1 cellular context compared by ENCODE assay signal in the genomic region with DNA sequence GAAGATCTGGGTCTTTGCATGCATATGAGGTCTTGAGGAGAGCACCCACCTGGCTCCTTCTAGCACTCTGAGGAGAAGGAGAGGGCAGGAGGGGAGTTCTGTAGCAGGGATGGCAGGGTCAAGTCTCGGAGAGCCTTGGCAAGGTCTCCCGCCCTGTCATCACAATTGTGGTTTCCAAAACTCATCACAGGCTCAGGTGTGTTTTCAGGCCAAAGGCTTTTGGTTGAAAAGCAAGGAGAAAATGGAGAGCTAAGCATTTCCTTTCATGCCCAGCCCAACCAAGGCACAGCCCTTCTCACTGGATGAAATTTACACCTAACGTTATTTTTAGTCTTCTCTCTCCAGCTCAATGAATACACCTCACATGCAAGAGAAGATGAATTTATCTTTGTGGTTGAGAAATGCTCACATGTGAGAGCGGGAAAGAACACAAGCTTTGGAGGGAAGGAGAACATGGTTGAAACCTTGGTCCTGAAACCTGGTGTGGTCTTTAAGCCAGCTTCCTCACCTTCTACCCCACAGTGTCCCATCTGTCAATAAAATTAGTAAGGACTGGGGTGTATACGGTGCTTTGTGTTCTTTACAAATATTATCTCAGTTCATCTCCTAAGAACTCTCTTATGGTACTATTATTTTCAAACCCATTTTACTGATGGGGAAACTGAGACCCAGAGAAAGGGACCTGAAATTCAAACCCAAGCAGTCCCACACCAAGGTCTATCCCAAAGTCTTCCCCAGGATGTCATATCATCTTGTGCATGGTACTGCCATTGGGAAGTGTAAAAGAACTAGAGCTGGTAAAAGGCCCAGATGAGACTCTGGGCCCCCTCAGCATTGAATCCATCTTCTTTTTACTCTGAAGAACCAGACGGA.
TF ChIP-seq lines count a peak whose summit lies in the region.

No MANE protein-coding gene starts in this region.

TF ChIP-seq in K562, 482 proteins besides CTCF, POLR2A, EP300 and RAD21 (continues in another document):
- TF ChIP-seq, protein P1, sequence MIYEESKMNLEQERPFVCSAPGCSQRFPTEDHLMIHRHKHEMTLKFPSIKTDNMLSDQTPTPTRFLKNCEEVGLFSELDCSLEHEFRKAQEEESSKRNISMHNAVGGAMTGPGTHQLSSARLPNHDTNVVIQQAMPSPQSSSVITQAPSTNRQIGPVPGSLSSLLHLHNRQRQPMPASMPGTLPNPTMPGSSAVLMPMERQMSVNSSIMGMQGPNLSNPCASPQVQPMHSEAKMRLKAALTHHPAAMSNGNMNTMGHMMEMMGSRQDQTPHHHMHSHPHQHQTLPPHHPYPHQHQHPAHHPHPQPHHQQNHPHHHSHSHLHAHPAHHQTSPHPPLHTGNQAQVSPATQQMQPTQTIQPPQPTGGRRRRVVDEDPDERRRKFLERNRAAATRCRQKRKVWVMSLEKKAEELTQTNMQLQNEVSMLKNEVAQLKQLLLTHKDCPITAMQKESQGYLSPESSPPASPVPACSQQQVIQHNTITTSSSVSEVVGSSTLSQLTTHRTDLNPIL (CRISPR knock-in tag; IDR thresholded peaks at IDR 0.05), result no peak
- no peak for TF ChIP-seq NUFIP1 (IDR thresholded peaks at IDR 0.05; ENCODE audit: partially characterized antibody)
- 0 out of 2 replicates have a peak, but pooled peaks have one; percentile 62 for TF ChIP-seq CBX1 (IDR thresholded peaks at IDR 0.05; ENCODE audit: low read depth)
- TF ChIP-seq HMGN3 (IDR thresholded peaks at IDR 0.05; ENCODE audit: borderline replicate concordance, extremely low read depth, insufficient read length, low read depth, low read length), result no peak
- peak; percentile 68; the same call in 1 of the 2 replicates for TF ChIP-seq HDAC2 (IDR thresholded peaks at IDR 0.05)
- TF ChIP-seq, protein P2, sequence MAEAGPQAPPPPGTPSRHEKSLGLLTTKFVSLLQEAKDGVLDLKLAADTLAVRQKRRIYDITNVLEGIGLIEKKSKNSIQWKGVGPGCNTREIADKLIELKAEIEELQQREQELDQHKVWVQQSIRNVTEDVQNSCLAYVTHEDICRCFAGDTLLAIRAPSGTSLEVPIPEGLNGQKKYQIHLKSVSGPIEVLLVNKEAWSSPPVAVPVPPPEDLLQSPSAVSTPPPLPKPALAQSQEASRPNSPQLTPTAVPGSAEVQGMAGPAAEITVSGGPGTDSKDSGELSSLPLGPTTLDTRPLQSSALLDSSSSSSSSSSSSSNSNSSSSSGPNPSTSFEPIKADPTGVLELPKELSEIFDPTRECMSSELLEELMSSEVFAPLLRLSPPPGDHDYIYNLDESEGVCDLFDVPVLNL (CRISPR knock-in tag; IDR thresholded peaks at IDR 0.05; ENCODE audit: low read depth), result no peak
- no peak for TF ChIP-seq HDAC6 (IDR thresholded peaks at IDR 0.05; ENCODE audit: low read depth, low read length)
- no peak for TF ChIP-seq CHCHD3 (CRISPR knock-in tag; IDR thresholded peaks at IDR 0.05)
- TF ChIP-seq RBM25 (IDR thresholded peaks at IDR 0.05; ENCODE audit: low read depth, low read length, severe bottlenecking), result peak; percentile 97
- no peak for TF ChIP-seq KAT8 (IDR thresholded peaks at IDR 0.05; ENCODE audit: low read depth)
- TF ChIP-seq NFATC3 (IDR thresholded peaks at IDR 0.05), result no peak
- TF ChIP-seq NR4A1 (CRISPR knock-in tag; IDR thresholded peaks at IDR 0.05), result no peak
- no peak for TF ChIP-seq NR4A1 (tag; IDR thresholded peaks at IDR 0.05)
- TF ChIP-seq, protein P3, sequence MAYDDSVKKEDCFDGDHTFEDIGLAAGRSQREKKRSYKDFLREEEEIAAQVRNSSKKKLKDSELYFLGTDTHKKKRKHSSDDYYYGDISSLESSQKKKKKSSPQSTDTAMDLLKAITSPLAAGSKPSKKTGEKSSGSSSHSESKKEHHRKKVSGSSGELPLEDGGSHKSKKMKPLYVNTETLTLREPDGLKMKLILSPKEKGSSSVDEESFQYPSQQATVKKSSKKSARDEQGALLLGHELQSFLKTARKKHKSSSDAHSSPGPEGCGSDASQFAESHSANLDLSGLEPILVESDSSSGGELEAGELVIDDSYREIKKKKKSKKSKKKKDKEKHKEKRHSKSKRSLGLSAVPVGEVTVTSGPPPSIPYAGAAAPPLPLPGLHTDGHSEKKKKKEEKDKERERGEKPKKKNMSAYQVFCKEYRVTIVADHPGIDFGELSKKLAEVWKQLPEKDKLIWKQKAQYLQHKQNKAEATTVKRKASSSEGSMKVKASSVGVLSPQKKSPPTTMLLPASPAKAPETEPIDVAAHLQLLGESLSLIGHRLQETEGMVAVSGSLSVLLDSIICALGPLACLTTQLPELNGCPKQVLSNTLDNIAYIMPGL (CRISPR knock-in tag; IDR thresholded peaks at IDR 0.05), result no peak
- no peak for TF ChIP-seq ZNF212 (CRISPR knock-in tag; IDR thresholded peaks at IDR 0.05)
- no peak for TF ChIP-seq ZNF324 (CRISPR knock-in tag; IDR thresholded peaks at IDR 0.05)
- no peak for TF ChIP-seq SP2 (IDR thresholded peaks at IDR 0.05; ENCODE audit: extremely low read depth, low read depth, low read length, poor library complexity, severe bottlenecking)
- TF ChIP-seq PRPF4 (IDR thresholded peaks at IDR 0.05; ENCODE audit: insufficient read depth, low read depth, low read length, poor library complexity, severe bottlenecking), result no peak
- TF ChIP-seq RCOR1 (IDR thresholded peaks at IDR 0.05; ENCODE audit: borderline replicate concordance in 1 of 2, low read depth in 2 of 2, low read length in 2 of 2), result peak in 1 of 2 experiments; percentile 73; a peak in 1 of 4 replicates
- TF ChIP-seq RBM39 (optimal IDR thresholded peaks at IDR 0.05; ENCODE audit: low read depth, low read length), result no peak
- TF ChIP-seq TARDBP (IDR thresholded peaks at IDR 0.05), result no peak
- TF ChIP-seq, protein P4, sequence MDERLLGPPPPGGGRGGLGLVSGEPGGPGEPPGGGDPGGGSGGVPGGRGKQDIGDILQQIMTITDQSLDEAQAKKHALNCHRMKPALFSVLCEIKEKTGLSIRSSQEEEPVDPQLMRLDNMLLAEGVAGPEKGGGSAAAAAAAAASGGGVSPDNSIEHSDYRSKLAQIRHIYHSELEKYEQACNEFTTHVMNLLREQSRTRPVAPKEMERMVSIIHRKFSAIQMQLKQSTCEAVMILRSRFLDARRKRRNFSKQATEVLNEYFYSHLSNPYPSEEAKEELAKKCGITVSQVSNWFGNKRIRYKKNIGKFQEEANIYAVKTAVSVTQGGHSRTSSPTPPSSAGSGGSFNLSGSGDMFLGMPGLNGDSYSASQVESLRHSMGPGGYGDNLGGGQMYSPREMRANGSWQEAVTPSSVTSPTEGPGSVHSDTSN (CRISPR knock-in tag; IDR thresholded peaks at IDR 0.05; ENCODE audit: low read depth), result no peak
- TF ChIP-seq, protein P4 (tag; conservative IDR thresholded peaks at IDR 0.05; ENCODE audit: low read depth), result no peak
- TF ChIP-seq, protein P5, sequence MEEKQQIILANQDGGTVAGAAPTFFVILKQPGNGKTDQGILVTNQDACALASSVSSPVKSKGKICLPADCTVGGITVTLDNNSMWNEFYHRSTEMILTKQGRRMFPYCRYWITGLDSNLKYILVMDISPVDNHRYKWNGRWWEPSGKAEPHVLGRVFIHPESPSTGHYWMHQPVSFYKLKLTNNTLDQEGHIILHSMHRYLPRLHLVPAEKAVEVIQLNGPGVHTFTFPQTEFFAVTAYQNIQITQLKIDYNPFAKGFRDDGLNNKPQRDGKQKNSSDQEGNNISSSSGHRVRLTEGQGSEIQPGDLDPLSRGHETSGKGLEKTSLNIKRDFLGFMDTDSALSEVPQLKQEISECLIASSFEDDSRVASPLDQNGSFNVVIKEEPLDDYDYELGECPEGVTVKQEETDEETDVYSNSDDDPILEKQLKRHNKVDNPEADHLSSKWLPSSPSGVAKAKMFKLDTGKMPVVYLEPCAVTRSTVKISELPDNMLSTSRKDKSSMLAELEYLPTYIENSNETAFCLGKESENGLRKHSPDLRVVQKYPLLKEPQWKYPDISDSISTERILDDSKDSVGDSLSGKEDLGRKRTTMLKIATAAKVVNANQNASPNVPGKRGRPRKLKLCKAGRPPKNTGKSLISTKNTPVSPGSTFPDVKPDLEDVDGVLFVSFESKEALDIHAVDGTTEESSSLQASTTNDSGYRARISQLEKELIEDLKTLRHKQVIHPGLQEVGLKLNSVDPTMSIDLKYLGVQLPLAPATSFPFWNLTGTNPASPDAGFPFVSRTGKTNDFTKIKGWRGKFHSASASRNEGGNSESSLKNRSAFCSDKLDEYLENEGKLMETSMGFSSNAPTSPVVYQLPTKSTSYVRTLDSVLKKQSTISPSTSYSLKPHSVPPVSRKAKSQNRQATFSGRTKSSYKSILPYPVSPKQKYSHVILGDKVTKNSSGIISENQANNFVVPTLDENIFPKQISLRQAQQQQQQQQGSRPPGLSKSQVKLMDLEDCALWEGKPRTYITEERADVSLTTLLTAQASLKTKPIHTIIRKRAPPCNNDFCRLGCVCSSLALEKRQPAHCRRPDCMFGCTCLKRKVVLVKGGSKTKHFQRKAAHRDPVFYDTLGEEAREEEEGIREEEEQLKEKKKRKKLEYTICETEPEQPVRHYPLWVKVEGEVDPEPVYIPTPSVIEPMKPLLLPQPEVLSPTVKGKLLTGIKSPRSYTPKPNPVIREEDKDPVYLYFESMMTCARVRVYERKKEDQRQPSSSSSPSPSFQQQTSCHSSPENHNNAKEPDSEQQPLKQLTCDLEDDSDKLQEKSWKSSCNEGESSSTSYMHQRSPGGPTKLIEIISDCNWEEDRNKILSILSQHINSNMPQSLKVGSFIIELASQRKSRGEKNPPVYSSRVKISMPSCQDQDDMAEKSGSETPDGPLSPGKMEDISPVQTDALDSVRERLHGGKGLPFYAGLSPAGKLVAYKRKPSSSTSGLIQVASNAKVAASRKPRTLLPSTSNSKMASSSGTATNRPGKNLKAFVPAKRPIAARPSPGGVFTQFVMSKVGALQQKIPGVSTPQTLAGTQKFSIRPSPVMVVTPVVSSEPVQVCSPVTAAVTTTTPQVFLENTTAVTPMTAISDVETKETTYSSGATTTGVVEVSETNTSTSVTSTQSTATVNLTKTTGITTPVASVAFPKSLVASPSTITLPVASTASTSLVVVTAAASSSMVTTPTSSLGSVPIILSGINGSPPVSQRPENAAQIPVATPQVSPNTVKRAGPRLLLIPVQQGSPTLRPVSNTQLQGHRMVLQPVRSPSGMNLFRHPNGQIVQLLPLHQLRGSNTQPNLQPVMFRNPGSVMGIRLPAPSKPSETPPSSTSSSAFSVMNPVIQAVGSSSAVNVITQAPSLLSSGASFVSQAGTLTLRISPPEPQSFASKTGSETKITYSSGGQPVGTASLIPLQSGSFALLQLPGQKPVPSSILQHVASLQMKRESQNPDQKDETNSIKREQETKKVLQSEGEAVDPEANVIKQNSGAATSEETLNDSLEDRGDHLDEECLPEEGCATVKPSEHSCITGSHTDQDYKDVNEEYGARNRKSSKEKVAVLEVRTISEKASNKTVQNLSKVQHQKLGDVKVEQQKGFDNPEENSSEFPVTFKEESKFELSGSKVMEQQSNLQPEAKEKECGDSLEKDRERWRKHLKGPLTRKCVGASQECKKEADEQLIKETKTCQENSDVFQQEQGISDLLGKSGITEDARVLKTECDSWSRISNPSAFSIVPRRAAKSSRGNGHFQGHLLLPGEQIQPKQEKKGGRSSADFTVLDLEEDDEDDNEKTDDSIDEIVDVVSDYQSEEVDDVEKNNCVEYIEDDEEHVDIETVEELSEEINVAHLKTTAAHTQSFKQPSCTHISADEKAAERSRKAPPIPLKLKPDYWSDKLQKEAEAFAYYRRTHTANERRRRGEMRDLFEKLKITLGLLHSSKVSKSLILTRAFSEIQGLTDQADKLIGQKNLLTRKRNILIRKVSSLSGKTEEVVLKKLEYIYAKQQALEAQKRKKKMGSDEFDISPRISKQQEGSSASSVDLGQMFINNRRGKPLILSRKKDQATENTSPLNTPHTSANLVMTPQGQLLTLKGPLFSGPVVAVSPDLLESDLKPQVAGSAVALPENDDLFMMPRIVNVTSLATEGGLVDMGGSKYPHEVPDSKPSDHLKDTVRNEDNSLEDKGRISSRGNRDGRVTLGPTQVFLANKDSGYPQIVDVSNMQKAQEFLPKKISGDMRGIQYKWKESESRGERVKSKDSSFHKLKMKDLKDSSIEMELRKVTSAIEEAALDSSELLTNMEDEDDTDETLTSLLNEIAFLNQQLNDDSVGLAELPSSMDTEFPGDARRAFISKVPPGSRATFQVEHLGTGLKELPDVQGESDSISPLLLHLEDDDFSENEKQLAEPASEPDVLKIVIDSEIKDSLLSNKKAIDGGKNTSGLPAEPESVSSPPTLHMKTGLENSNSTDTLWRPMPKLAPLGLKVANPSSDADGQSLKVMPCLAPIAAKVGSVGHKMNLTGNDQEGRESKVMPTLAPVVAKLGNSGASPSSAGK (IDR thresholded peaks at IDR 0.05), result 0 out of 2 replicates have a peak, but pooled peaks have one; percentile 16
- TF ChIP-seq RHOXF2B (CRISPR knock-in tag; conservative IDR thresholded peaks at IDR 0.05), result no peak
- no peak for TF ChIP-seq KAT2B (IDR thresholded peaks at IDR 0.05; ENCODE audit: low read depth, low read length)
- TF ChIP-seq ZSCAN32 (CRISPR knock-in tag; IDR thresholded peaks at IDR 0.05), result no peak
- TF ChIP-seq CCNT2 (IDR thresholded peaks at IDR 0.05; ENCODE audit: borderline replicate concordance, extremely low read depth, insufficient read length, low read depth, low read length), result no peak
- TF ChIP-seq FOSL1 (tag; conservative IDR thresholded peaks at IDR 0.05), result no peak
- no peak for TF ChIP-seq NCOA1 (IDR thresholded peaks at IDR 0.05; ENCODE audit: low read depth)
- TF ChIP-seq KDM1A (IDR thresholded peaks at IDR 0.05), result peak; percentile 78 to 88
- no peak for TF ChIP-seq ZNF146 (CRISPR knock-in tag; IDR thresholded peaks at IDR 0.05; ENCODE audit: unreplicated experiment)
- no peak for TF ChIP-seq FOXK1 (CRISPR knock-in tag; IDR thresholded peaks at IDR 0.05; ENCODE audit: borderline replicate concordance)
- TF ChIP-seq, protein P6, sequence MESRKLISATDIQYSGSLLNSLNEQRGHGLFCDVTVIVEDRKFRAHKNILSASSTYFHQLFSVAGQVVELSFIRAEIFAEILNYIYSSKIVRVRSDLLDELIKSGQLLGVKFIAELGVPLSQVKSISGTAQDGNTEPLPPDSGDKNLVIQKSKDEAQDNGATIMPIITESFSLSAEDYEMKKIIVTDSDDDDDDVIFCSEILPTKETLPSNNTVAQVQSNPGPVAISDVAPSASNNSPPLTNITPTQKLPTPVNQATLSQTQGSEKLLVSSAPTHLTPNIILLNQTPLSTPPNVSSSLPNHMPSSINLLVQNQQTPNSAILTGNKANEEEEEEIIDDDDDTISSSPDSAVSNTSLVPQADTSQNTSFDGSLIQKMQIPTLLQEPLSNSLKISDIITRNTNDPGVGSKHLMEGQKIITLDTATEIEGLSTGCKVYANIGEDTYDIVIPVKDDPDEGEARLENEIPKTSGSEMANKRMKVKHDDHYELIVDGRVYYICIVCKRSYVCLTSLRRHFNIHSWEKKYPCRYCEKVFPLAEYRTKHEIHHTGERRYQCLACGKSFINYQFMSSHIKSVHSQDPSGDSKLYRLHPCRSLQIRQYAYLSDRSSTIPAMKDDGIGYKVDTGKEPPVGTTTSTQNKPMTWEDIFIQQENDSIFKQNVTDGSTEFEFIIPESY (CRISPR knock-in tag; IDR thresholded peaks at IDR 0.05), result no peak
- no peak for TF ChIP-seq SMAD1 (IDR thresholded peaks at IDR 0.05; ENCODE audit: low read depth, low read length, partially characterized antibody)
- TF ChIP-seq TAF7 (tag; IDR thresholded peaks at IDR 0.05), result no peak
